ENCODE assay signal across 1 cellular context in genomic region chr11:65927904-65928397, GRCh38.
TF ChIP-seq lines count a peak whose summit lies in the region.

No MANE protein-coding gene starts in this region.

TF ChIP-seq in SK-N-SH, 30 proteins besides CTCF, POLR2A, EP300 and RAD21 (continued from another document):
- no peak for TF ChIP-seq PBX3 (IDR thresholded peaks at IDR 0.05)
- no peak for TF ChIP-seq CHD2 (IDR thresholded peaks at IDR 0.05; ENCODE audit: low read length, partially characterized antibody)
- TF ChIP-seq USF1 (IDR thresholded peaks at IDR 0.05; ENCODE audit: borderline replicate concordance, low read depth) = no peak
- TF ChIP-seq YY1 (IDR thresholded peaks at IDR 0.05; ENCODE audit: low read depth) = no peak
- no peak for TF ChIP-seq GABPA (IDR thresholded peaks at IDR 0.05; ENCODE audit: low read depth)
- no peak for TF ChIP-seq SMC3 (IDR thresholded peaks at IDR 0.05; ENCODE audit: low read depth, low read length)
- no peak for TF ChIP-seq EZH2phosphoT487 (IDR thresholded peaks at IDR 0.05; ENCODE audit: borderline replicate concordance, low read depth)
- TF ChIP-seq ELF1 (IDR thresholded peaks at IDR 0.05) = no peak
- no peak for TF ChIP-seq FOSL2 (IDR thresholded peaks at IDR 0.05; ENCODE audit: borderline replicate concordance, low read depth)
- no peak for TF ChIP-seq NFIC (IDR thresholded peaks at IDR 0.05; ENCODE audit: borderline replicate concordance)
